8 cellular contexts compared by ENCODE assay signal in the genomic region with DNA sequence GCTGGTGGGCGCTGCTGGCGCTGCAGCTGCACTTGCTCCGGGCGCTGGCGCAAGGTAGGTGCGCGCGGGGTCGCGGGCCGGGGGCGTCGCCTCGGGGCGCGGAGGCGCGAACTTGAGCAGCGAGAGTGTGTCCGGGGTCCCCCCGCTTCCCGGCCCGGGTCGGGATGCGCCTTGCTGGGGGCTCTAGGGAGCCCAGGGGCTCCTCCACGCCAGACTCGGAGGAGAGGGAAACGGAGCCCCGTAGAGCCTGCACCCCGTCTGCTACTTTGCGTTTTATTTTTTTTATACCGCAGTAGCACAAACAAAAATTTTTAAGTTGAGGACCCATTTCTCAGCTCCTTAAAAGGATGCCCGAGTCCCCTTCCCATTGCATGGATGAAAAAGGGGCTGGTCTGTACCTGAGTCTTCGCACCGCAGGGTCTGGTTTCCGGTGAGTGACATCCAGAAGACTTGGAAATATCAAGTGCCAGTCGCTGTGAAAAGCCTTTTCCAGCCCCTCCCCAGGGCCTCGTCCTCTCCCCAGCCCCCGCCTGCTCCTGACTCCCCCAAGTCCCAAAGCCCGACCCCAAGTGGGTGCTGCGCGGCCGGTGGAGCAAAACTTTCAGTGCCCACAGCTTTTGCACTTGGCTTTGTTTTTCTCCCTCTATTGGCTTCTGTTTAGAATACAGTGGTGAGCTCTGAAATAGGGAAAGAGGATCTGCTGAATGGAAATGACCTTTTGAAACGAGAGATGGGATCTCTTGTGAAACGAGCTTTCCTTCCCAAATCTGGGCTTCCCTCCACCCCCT. TPM values are rescaled to one million over a fixed set of nuclear protein-coding genes. Genes with fewer than 3 reads are reported as not detected.
DNase-seq lines count a peak whose midpoint lies in the region; TF ChIP-seq lines count a peak whose summit lies in the region.

No MANE protein-coding gene starts in this region.

- no peaks in the 10 kb centered on the region for H3K36me3 Mint-ChIP-seq in HFFc6 (ENCODE audit: low read depth)

- peaks cover 5% of the 10 kb centered on the region; the same call in 1 of the 2 replicates for H3K27me3 Mint-ChIP-seq in HFFc6 (ENCODE audit: insufficient read depth)

- no peaks in the 10 kb centered on the region for H3K4me1 Mint-ChIP-seq in HFFc6 (ENCODE audit: low read depth)

- H3K4me1 ChIP-seq in NT2/D1 (ENCODE audit: insufficient read depth, insufficient read length) (no peaks in the 10 kb centered on the region), skeletal muscle satellite cell (ENCODE audit: control insufficient read depth, insufficient read depth, low read length) (peaks cover 13% of the 10 kb centered on the region)

- peak; percentile 28 for DNase-seq in NCI-H1436 (lab: John Stamatoyannopoulos, UW)
- no peak for DNase-seq in NCI-H1436 treated with DMSO at 0.1 percent for 48 hours (lab: John Stamatoyannopoulos, UW)
- DNase-seq in NT2/D1 (ENCODE audit: low read depth, low spot score), result no peak
- peak; percentile 67 for DNase-seq in astrocyte of the hippocampus (ENCODE audit: low read depth, low spot score)
- DNase-seq in iris pigment epithelial cell (ENCODE audit: low read depth), result peak; percentile 33
- no peak for DNase-seq in HFFc6
- DNase-seq in dedifferentiated amniotic fluid mesenchymal stem cell (ENCODE audit: extremely low spot score), result no peak

- no peak overlapping the region for H3K27ac Mint-ChIP-seq in HFFc6

- H3K4me3 Mint-ChIP-seq in HFFc6, result no peak overlapping the region

- H3K36me3 ChIP-seq in NT2/D1 (ENCODE audit: insufficient read depth, insufficient read length, low read length) (no peaks in the 10 kb centered on the region), skeletal muscle satellite cell (ENCODE audit: insufficient read depth, low read length) (no peaks in the 10 kb centered on the region)

- H3K9me3 ChIP-seq in NT2/D1 (ENCODE audit: insufficient read depth, low read length) (no peaks in the 10 kb centered on the region), skeletal muscle satellite cell (replicated peaks; ENCODE audit: low read length) (no peaks in the 10 kb centered on the region)

- no peak for TF ChIP-seq CTCF in HFFc6 (IDR thresholded peaks at IDR 0.05)

- peaks cover 24% of the 10 kb centered on the region for H3K9me3 Mint-ChIP-seq in HFFc6

- H3K4me3 ChIP-seq in NT2/D1 (ENCODE audit: insufficient read length, low read depth), result peak overlapping the region; percentile 67
- peak overlapping the region; percentile 71 for H3K4me3 ChIP-seq in skeletal muscle satellite cell (ENCODE audit: low read length)

- H3K9ac ChIP-seq in NT2/D1 (ENCODE audit: insufficient read length, low read depth), result peak overlapping the region; percentile 72
- H3K9ac ChIP-seq in skeletal muscle satellite cell (ENCODE audit: low read depth, low read length), result peak overlapping the region; percentile 34

- H3K4me2 ChIP-seq in skeletal muscle satellite cell (ENCODE audit: low read length), result peak overlapping the region; percentile 95

- peaks cover 10% of the 10 kb centered on the region for H3K27me3 ChIP-seq in NT2/D1 (ENCODE audit: insufficient read depth, insufficient read length)
- H3K27me3 ChIP-seq in skeletal muscle satellite cell (ENCODE audit: control insufficient read depth, insufficient read depth, low read length), result peaks cover 9% of the 10 kb centered on the region

RNA-seq across cellular contexts. Expression of a gene that starts 1.0 kb away (rescaled TPM):
- total RNA-seq in skeletal muscle satellite cell (2012; rRNA removed), result under 0.01 and 2.0 TPM in 2 replicates
- total RNA-seq in HFFc6 (2021; fragmentation: NEBNext Ultra II Directional; extraction: Animal tissue kit (Norgen Biotek cat#: 25700)), result not detected

Comparison
In these comparisons a context has a peak if more than half of its experiments do, and no peak if none do; other contexts are left out.
1. DNase-seq: peak in NCI-H1436 (single experiment), astrocyte of the hippocampus (single experiment) and iris pigment epithelial cell (single experiment); none in NCI-H1436 treated with DMSO at 0.1 percent for 48 hours (single experiment), NT2/D1 (single experiment), HFFc6 (single experiment) and dedifferentiated amniotic fluid mesenchymal stem cell (single experiment).